In genomic region chr3:108133858-108134554, GRCh38 we compare ENCODE assay signal across 9 cellular contexts. TPM values are rescaled to one million over a fixed set of nuclear protein-coding genes. Genes with fewer than 3 reads are reported as not detected.
DNase-seq lines count a peak whose midpoint lies in the region; ATAC-seq and TF ChIP-seq lines count a peak whose summit lies in the region.
"Had no signal": no experiment of that assay in that cellular context is flagged by ENCODE, and none has a peak within 500 bp of the region (broad histone marks: within the 10 kb centered on the region; RNA-seq: fewer than 3 reads in every experiment).

No MANE protein-coding gene starts in this region.

- CTCF ChIA-PET in naive thymus-derived CD4-positive, alpha-beta T cell (lab: Charles Lee): no interaction called here

- no peaks in the 10 kb centered on the region for H3K27me3 Mint-ChIP-seq in naive thymus-derived CD4-positive, alpha-beta T cell

- no peaks in the 10 kb centered on the region for H3K27me3 ChIP-seq in OCI-LY1 (ENCODE audit: insufficient read depth, low read length)
- no peaks in the 10 kb centered on the region for H3K27me3 ChIP-seq in naive thymus-derived CD4-positive, alpha-beta T cell (ENCODE audit: control insufficient read depth in 2 of 2, insufficient read depth in 2 of 2, low read length in 2 of 2)

- no peaks in the 10 kb centered on the region for H3F3A ChIP-seq in OCI-LY1 (ENCODE audit: insufficient read depth, low read length)

- DNase-seq in naive thymus-derived CD4-positive, alpha-beta T cell: no peak
- DNase-seq in NCI-H345 treated with DMSO at 0.1 percent for 48 hours (lab: John Stamatoyannopoulos, UW; ENCODE audit: unreplicated experiment) (no peak), DMS79 (lab: John Stamatoyannopoulos, UW) (no peak), NCI-H1930 (lab: John Stamatoyannopoulos, UW) (no peak), left ventricle myocardium superior (no peak)
- DNase-seq: caudate nucleus had no signal

- POLR2A ChIA-PET in naive thymus-derived CD4-positive, alpha-beta T cell (lab: Charles Lee): interaction anchor here (0.9 to 15.4 kb wide), 4 partner anchors 8 to 89 kb away, joined by 3 to 393 read pairs (median 8); partner anchors contain the start of gene CD47

- ATAC-seq in GM18868 (IDR thresholded peaks at IDR 0.05; ENCODE audit: unreplicated experiment) (peak; percentile 17), HG02642 (IDR thresholded peaks at IDR 0.05; ENCODE audit: poor library complexity, unreplicated experiment) (peak; percentile 44), left ventricle myocardium superior (no peak)
- ATAC-seq in naive thymus-derived CD4-positive, alpha-beta T cell: peak; percentile 10

- intact Hi-C loops in naive thymus-derived CD4-positive, alpha-beta T cell (cut with micrococcal nuclease): loop anchor here (1.0 kb wide), 1 partner anchor 9 kb away; no protein-coding TSS in a partner anchor
- intact Hi-C loops in left ventricle myocardium superior (cut with micrococcal nuclease): no loop called here

- peaks cover 13% of the 10 kb centered on the region for H3K79me2 ChIP-seq in OCI-LY1 (ENCODE audit: insufficient read depth, low read length)

- H3K27ac ChIP-seq in OCI-LY1 (ENCODE audit: low read depth, low read length, poor library complexity, severe bottlenecking): peak overlapping the region; percentile 52
- peak overlapping the region; percentile 5 for H3K27ac ChIP-seq in naive thymus-derived CD4-positive, alpha-beta T cell (ENCODE audit: low read depth, low read length)

- no peak overlapping the region for H2AFZ ChIP-seq in OCI-LY1 (ENCODE audit: low read length)

- H3K4me2 ChIP-seq in OCI-LY1 (ENCODE audit: low read length): peak overlapping the region; percentile 55

- peaks cover 67% of the 10 kb centered on the region for H3K4me1 ChIP-seq in OCI-LY1 (ENCODE audit: insufficient read depth, low read length, severe bottlenecking)
- H3K4me1 ChIP-seq in naive thymus-derived CD4-positive, alpha-beta T cell (ENCODE audit: control insufficient read depth in 2 of 2, insufficient read depth in 2 of 2, low read length in 2 of 2): peaks cover 33 to 57% of the 10 kb centered on the region in 2 donors

- peaks cover 16 to 81% (median 50%) of the 10 kb centered on the region in 5 donors for H3K36me3 Mint-ChIP-seq in naive thymus-derived CD4-positive, alpha-beta T cell

- H3K9me3 Mint-ChIP-seq in naive thymus-derived CD4-positive, alpha-beta T cell: peaks cover 0 to 7% (median 0%) of the 10 kb centered on the region in 11 donors

- TF ChIP-seq CTCF in OCI-LY1 (IDR thresholded peaks at IDR 0.05; ENCODE audit: low read length): no peak

- peak overlapping the region; percentile 29 to 98 (median 81) for H3K27ac Mint-ChIP-seq in naive thymus-derived CD4-positive, alpha-beta T cell

- H3K9me3 ChIP-seq in OCI-LY1 (ENCODE audit: low read length): no peaks in the 10 kb centered on the region
- H3K9me3 ChIP-seq in naive thymus-derived CD4-positive, alpha-beta T cell (ENCODE audit: control insufficient read depth in 2 of 3, low read length in 3 of 3): no peaks in the 10 kb centered on the region

- no peak overlapping the region for H3K4me3 ChIP-seq in OCI-LY1 (ENCODE audit: low read depth, low read length, poor library complexity, severe bottlenecking)
- H3K4me3 ChIP-seq in naive thymus-derived CD4-positive, alpha-beta T cell (ENCODE audit: low read length): peak overlapping the region; percentile 27

- H4K20me1 ChIP-seq in OCI-LY1 (ENCODE audit: insufficient read depth, low read length): no peaks in the 10 kb centered on the region

- H3K9me2 ChIP-seq in OCI-LY1 (ENCODE audit: low read depth, low read length): no peaks in the 10 kb centered on the region

- H3K9ac ChIP-seq in OCI-LY1 (ENCODE audit: low read length): no peak overlapping the region; the same call in 1 of the 2 replicates

- peaks cover 46 to 94% (median 90%) of the 10 kb centered on the region in 7 donors for H3K4me1 Mint-ChIP-seq in naive thymus-derived CD4-positive, alpha-beta T cell

- peak overlapping the region; percentile 13 to 77 (median 70) for H3K4me3 Mint-ChIP-seq in naive thymus-derived CD4-positive, alpha-beta T cell

- H3K36me3 ChIP-seq in OCI-LY1 (ENCODE audit: insufficient read depth, low read length): peaks cover 66% of the 10 kb centered on the region
- peaks cover 0 to 16% (median 0%) of the 10 kb centered on the region in 3 experiments for H3K36me3 ChIP-seq in naive thymus-derived CD4-positive, alpha-beta T cell (ENCODE audit: control insufficient read depth in 2 of 3, insufficient read depth in 3 of 3, low read length in 3 of 3)

RNA-seq across cellular contexts. Expression of gene CD47, which starts 43.2 kb away (rescaled TPM):
- total RNA-seq in naive thymus-derived CD4-positive, alpha-beta T cell: 100 to 1,000 TPM; 130 to 232 (median 136) TPM
- polyA plus RNA-seq in naive thymus-derived CD4-positive, alpha-beta T cell: 100 to 1,000 TPM; 171 to 186 TPM
- total RNA-seq in left ventricle myocardium superior: 37.7 TPM
